Comparison of ENCODE assay signal across 18 cellular contexts in the genomic region with DNA sequence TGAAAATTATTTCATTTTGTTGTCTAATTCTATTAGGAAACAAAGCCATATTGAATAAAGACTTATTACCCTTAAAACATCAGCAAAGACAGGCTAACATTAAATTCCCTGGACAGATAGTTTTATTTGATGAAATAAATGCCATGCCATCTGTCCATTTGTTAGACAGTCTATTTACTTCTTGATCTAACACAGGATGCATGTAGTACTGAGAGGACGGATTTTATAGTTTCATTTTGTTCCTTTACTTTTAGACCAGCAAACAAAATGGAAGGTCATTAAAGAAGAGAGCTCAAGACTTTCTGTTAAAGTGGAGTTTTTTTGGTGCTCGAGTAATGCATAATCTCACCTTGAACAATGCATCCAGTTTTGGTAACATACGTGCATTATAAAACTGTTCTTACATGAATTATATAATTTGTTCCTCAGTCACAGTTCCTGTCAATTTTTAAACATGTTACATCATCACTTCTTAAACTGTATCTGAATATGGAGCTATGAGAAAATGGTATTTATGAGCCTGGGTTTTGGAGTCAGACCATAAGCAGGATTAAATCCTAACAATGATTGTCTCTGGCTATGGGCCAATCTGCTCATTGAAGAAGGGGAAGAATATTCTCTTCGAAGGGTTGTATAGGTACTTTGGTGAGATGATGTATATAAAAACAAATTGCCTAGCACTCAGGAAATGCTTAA. TPM values are rescaled to one million over a fixed set of nuclear protein-coding genes. Genes with fewer than 3 reads are reported as not detected.
A peak's percentile ranks its signal among the peaks of the same experiment; 100 is the strongest.
DNase-seq lines count a peak whose midpoint lies in the region; ATAC-seq and TF ChIP-seq lines count a peak whose summit lies in the region.
"Had no signal": no experiment of that assay in that cellular context is flagged by ENCODE, and none has a peak within 500 bp of the region (broad histone marks: within the 10 kb centered on the region; RNA-seq: fewer than 3 reads in every experiment).

No MANE protein-coding gene starts in this region.

- CTCF ChIA-PET in activated naive CD4-positive, alpha-beta T cell treated with anti-CD3 and anti-CD28 coated beads for 36 hours (lab: Charles Lee), result interaction anchor here (1.3 kb wide), 1 partner anchor 9 kb away, joined by 4 read pairs; no protein-coding TSS in a partner anchor

- peak overlapping the region; percentile 5 for H3K4me3 ChIP-seq in LNCaP clone FGC (ENCODE audit: low read depth, low read length)
- H3K4me3 ChIP-seq: GM12878, GM23338 had no signal

- peaks cover 3% of the 10 kb centered on the region for H3K27me3 Mint-ChIP-seq in activated naive CD4-positive, alpha-beta T cell treated with anti-CD3 and anti-CD28 coated beads for 36 hours (ENCODE audit: low read depth)
- H3K27me3 Mint-ChIP-seq: B cell; CD4-positive, alpha-beta T cell had no signal

- no peak overlapping the region for H3K27ac Mint-ChIP-seq in activated naive CD4-positive, alpha-beta T cell treated with anti-CD3 and anti-CD28 coated beads for 36 hours
- H3K27ac Mint-ChIP-seq: B cell; CD4-positive, alpha-beta T cell; GM23338 had no signal

- no peaks in the 10 kb centered on the region for H3K4me1 Mint-ChIP-seq in activated naive CD4-positive, alpha-beta T cell treated with anti-CD3 and anti-CD28 coated beads for 36 hours (ENCODE audit: low read depth)
- H3K4me1 Mint-ChIP-seq: B cell, GM23338 had no signal

- in situ Hi-C loops in G401 (cut with HindIII; ENCODE audit: low sequenced_read_pairs), result no loop called here

- no peaks in the 10 kb centered on the region for H3K36me3 Mint-ChIP-seq in activated naive CD4-positive, alpha-beta T cell treated with anti-CD3 and anti-CD28 coated beads for 36 hours (ENCODE audit: low read depth)

- peak overlapping the region; percentile 93 for H3K27ac ChIP-seq in VCaP

- DNase-seq in NCI-H82 (lab: John Stamatoyannopoulos, UW) (peak; percentile 63), NCI-H82 treated with DMSO at 0.1 percent for 48 hours (lab: John Stamatoyannopoulos, UW; ENCODE audit: unreplicated experiment) (no peak), LNCaP clone FGC (ENCODE audit: low read depth) (peak; percentile 83), left colon (no peak), amniotic stem cell (lab: John Stamatoyannopoulos, UW) (no peak), G401 (ENCODE audit: low spot score) (no peak)
- DNase-seq in activated naive CD4-positive, alpha-beta T cell treated with anti-CD3 and anti-CD28 coated beads for 36 hours, result no peak
- DNase-seq: C1 segment of cervical spinal cord; Calu3; CD4-positive, alpha-beta T cell; DMS 273 treated with DMSO at 0.1 percent for 48 hours; H7 had no signal

- H3K4me3 Mint-ChIP-seq in activated naive CD4-positive, alpha-beta T cell treated with anti-CD3 and anti-CD28 coated beads for 36 hours, result no peak overlapping the region
- H3K4me3 Mint-ChIP-seq: B cell; CD4-positive, alpha-beta T cell; GM23338 had no signal

- peak; percentile 45 for ATAC-seq in left colon
- ATAC-seq: GM12878, GM23338 had no signal

- H3K9me3 Mint-ChIP-seq in activated naive CD4-positive, alpha-beta T cell treated with anti-CD3 and anti-CD28 coated beads for 36 hours, result no peaks in the 10 kb centered on the region
- H3K9me3 Mint-ChIP-seq: CD4-positive, alpha-beta T cell; GM23338 had no signal

- TF ChIP-seq CTCF in LNCaP clone FGC (IDR thresholded peaks at IDR 0.05; ENCODE audit: control insufficient read depth, extremely low read depth, insufficient read depth), result no peak
- no peak for TF ChIP-seq CTCF in VCaP (conservative IDR thresholded peaks at IDR 0.05)

- intact Hi-C loops in left colon (cut with DNase I, micrococcal nuclease), result no loop called here
- intact Hi-C loops in activated naive CD4-positive, alpha-beta T cell treated with anti-CD3 and anti-CD28 coated beads for 36 hours (cut with micrococcal nuclease), result no loop called here

RNA-seq across cellular contexts. Expression of gene RFX6, which starts 46.0 kb away (rescaled TPM):
- total RNA-seq in left colon, result 1 to 10 TPM; 1.3 to 1.5 TPM
- not detected for total RNA-seq in activated naive CD4-positive, alpha-beta T cell treated with anti-CD3 and anti-CD28 coated beads for 36 hours
- not detected in 2 replicates for total RNA-seq in G401 (2014; rRNA removed; shearing (Covaris generic))
- total RNA-seq: A172; B cell; Calu3; CD4-positive, alpha-beta T cell; Daoy; GM12878; H7 had no signal

Comparison
In these comparisons a context has a peak if more than half of its experiments do, and no peak if none do; other contexts are left out.
1. DNase-seq: peak in NCI-H82 (single experiment) and LNCaP clone FGC (single experiment); none in NCI-H82 treated with DMSO at 0.1 percent for 48 hours (single experiment), left colon (0 of 2), activated naive CD4-positive, alpha-beta T cell treated with anti-CD3 and anti-CD28 coated beads for 36 hours (single experiment), amniotic stem cell (single experiment) and G401 (single experiment).